In the genomic region with DNA sequence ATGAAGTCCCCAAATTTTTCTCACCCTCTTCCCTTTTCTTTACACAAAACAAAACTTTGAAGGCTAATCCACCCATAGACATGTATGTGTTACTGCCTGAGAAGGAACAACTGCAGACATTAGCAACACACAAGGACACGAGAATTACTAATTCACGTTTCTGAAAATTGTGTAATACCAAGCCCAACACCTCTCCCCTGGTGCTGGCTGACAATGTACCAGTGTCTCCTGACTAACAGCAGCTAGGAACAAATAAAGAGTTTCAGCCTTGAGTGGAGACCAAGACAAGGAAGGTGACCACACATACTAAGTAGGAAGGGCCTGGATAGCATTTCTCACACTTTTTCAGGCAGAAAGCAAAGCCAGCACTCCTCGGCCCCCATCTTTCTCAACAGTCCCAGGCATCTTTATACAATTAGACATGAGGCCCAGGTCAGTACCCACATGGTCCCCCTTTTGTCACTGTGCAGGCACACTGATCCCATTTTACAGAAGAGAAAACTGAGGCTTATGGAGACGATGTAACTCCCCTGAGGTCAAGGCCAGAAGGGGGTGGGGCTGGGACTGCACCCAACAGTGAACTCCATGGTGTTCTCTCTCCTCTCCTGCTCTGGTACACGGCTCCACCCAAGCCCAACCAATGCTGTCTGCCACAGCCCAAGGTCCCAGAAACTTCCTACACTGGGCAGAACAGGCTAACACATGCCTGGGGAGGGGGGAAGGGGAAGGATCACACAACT, we compare ENCODE assay signal across 8 cellular contexts. TPM values are rescaled to one million over a fixed set of nuclear protein-coding genes. Genes with fewer than 3 reads are reported as not detected.
A peak's percentile ranks its signal among the peaks of the same experiment; 100 is the strongest.
DNase-seq lines count a peak whose midpoint lies in the region; ATAC-seq and TF ChIP-seq lines count a peak whose summit lies in the region.

No MANE protein-coding gene starts in this region.

- H3K27ac Mint-ChIP-seq in activated CD4-positive, alpha-beta T cell treated with anti-CD3 and anti-CD28 coated beads, Interleukin-2, amount 10 ng/mL, durations not matched to agents 24 days and 14 days = peak overlapping the region; percentile 56

- H3K36me3 ChIP-seq in breast epithelium (no peaks in the 10 kb centered on the region), tibial artery (no peaks in the 10 kb centered on the region)

- no peaks in the 10 kb centered on the region for H3K27me3 Mint-ChIP-seq in activated CD4-positive, alpha-beta T cell treated with anti-CD3 and anti-CD28 coated beads, Interleukin-2, amount 10 ng/mL, durations not matched to agents 24 days and 14 days

- peak overlapping the region in 1 of 3 donors; percentile 9 for H3K4me3 ChIP-seq in breast epithelium
- H3K4me3 ChIP-seq in lower leg skin (ENCODE audit: low read depth, poor library complexity, severe bottlenecking) = no peak overlapping the region
- no peak overlapping the region for H3K4me3 ChIP-seq in tibial artery

- TF ChIP-seq CTCF in breast epithelium (IDR thresholded peaks at IDR 0.05) (no peak), lower leg skin (IDR thresholded peaks at IDR 0.05) (no peak), tibial artery (IDR thresholded peaks at IDR 0.05) (no peak)

- TF ChIP-seq POLR2A in breast epithelium (IDR thresholded peaks at IDR 0.05) (no peak), lower leg skin (IDR thresholded peaks at IDR 0.05) (no peak)

- no peaks in the 10 kb centered on the region for H3K27me3 ChIP-seq in breast epithelium
- H3K27me3 ChIP-seq in tibial artery = no peaks in the 10 kb centered on the region

- H3K36me3 Mint-ChIP-seq in activated CD4-positive, alpha-beta T cell treated with anti-CD3 and anti-CD28 coated beads, Interleukin-2, amount 10 ng/mL, durations not matched to agents 24 days and 14 days (ENCODE audit: low read depth) = peaks cover 19% of the 10 kb centered on the region

- no peaks in the 10 kb centered on the region for H3K9me3 ChIP-seq in breast epithelium
- H3K9me3 ChIP-seq in tibial artery = no peaks in the 10 kb centered on the region

- no peak for DNase-seq in activated CD4-positive, alpha-beta T cell treated with anti-CD3 and anti-CD28 coated beads, Interleukin-2, amount 10 ng/mL, durations not matched to agents 24 days and 14 days
- no peak for DNase-seq in activated CD4-positive, alpha-beta T cell treated with anti-CD3 and anti-CD28 coated beads, Interleukin-2, amount 50 U/mL, for 4 hours
- DNase-seq in breast epithelium (ENCODE audit: low spot score in 2 of 2) (peak in 1 of 2 donors; percentile 64), lower leg skin (ENCODE audit: low spot score in 2 of 2) (peak; percentile 76 to 93), tibial artery (peak; percentile 64 to 86), middle frontal gyrus (ENCODE audit: extremely low spot score, low spot score) (no peak), T1000 (lab: John Stamatoyannopoulos, UW) (no peak)

- H3K4me1 ChIP-seq in breast epithelium = peaks cover 20 to 45% of the 10 kb centered on the region in 2 donors
- H3K4me1 ChIP-seq in tibial artery = peaks cover 0 to 100% (median 77%) of the 10 kb centered on the region in 4 donors

- H3K4me1 Mint-ChIP-seq in activated CD4-positive, alpha-beta T cell treated with anti-CD3 and anti-CD28 coated beads, Interleukin-2, amount 10 ng/mL, durations not matched to agents 24 days and 14 days = peaks cover 65% of the 10 kb centered on the region

- intact Hi-C loops in activated CD4-positive, alpha-beta T cell treated with anti-CD3 and anti-CD28 coated beads, Interleukin-2, amount 10 ng/mL, durations not matched to agents 24 days and 14 days (cut with micrococcal nuclease) = no loop called here
- intact Hi-C loops in breast epithelium (cut with DNase I; ENCODE audit: low total_unique reads) (loop anchor here (10.0 kb wide), 1 partner anchor 51 kb away; the partner anchor contains the start of gene AKAP8), lower leg skin (cut with DNase I; ENCODE audit: low total_unique reads) (no loop called here), tibial artery (cut with DNase I; ENCODE audit: low total_unique reads) (no loop called here)

- H3K4me3 Mint-ChIP-seq in activated CD4-positive, alpha-beta T cell treated with anti-CD3 and anti-CD28 coated beads, Interleukin-2, amount 10 ng/mL, durations not matched to agents 24 days and 14 days = peak overlapping the region; percentile 1

- H3K27ac ChIP-seq in breast epithelium (peak overlapping the region; percentile 85 to 88), tibial artery (peak overlapping the region; percentile 69 to 71)

- H3K9me3 Mint-ChIP-seq in activated CD4-positive, alpha-beta T cell treated with anti-CD3 and anti-CD28 coated beads, Interleukin-2, amount 10 ng/mL, durations not matched to agents 24 days and 14 days = peaks cover 4% of the 10 kb centered on the region

- ATAC-seq in HG03108 (IDR thresholded peaks at IDR 0.05; ENCODE audit: unreplicated experiment) = no peak

- WGBS in lower leg skin, 2 donors = 13 to 24% methylated on average over 5 of the region's 5 CpGs

RNA-seq across cellular contexts. Expression of gene BRD4, which starts 8.7 kb away (rescaled TPM):
- total RNA-seq in activated CD4-positive, alpha-beta T cell treated with anti-CD3 and anti-CD28 coated beads, Interleukin-2, amount 10 ng/mL, durations not matched to agents 24 days and 14 days = 109 TPM in 2 replicates
- total RNA-seq in breast epithelium = 10 to 100 TPM; 25.6 to 37.5 (median 33.8) TPM
- 10 to 100 TPM; 34.8 to 78.6 (median 49.2) TPM for total RNA-seq in lower leg skin

RNA-seq across cellular contexts. Expression of gene AKAP8, which starts 55.9 kb away (rescaled TPM):
- total RNA-seq in activated CD4-positive, alpha-beta T cell treated with anti-CD3 and anti-CD28 coated beads, Interleukin-2, amount 10 ng/mL, durations not matched to agents 24 days and 14 days = 55.4 and 56.2 TPM in 2 replicates
- total RNA-seq in breast epithelium = 10 to 100 TPM; 23.2 to 40.7 (median 33.4) TPM
- total RNA-seq in lower leg skin = 10 to 100 TPM; 28.8 to 53.1 (median 34.8) TPM

Comparison
In these comparisons a context has a peak if more than half of its experiments do, and no peak if none do; other contexts are left out.
1. DNase-seq: peak in lower leg skin (2 of 2) and tibial artery (2 of 2); none in activated CD4-positive, alpha-beta T cell treated with anti-CD3 and anti-CD28 coated beads, Interleukin-2, amount 10 ng/mL, durations not matched to agents 24 days and 14 days (single experiment), activated CD4-positive, alpha-beta T cell treated with anti-CD3 and anti-CD28 coated beads, Interleukin-2, amount 50 U/mL, for 4 hours (0 of 2), middle frontal gyrus (single experiment) and T1000 (single experiment).